Comparison of ENCODE assay signal across 1 cellular context in the genomic region with DNA sequence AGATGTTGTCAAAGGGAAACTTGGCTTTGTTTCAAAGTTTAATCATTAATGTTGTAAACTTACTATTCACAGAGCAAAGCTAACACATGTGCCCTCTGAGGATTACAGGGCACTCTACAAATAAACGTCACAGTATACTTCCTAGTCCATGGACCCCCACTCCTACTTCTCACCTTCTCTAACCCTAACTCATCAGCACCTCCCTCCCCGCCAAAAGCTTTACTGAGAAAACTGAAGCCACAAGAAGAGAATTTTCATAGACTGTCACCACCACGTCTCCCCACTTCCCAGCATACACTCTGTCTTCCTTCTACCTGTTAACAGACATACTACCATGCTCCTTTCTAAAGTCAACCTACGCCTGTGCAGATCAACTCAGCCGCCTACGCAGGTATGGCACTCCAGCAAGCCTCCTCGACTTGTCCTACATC.
A peak's percentile ranks its signal among the peaks of the same experiment; 100 is the strongest.
TF ChIP-seq lines count a peak whose summit lies in the region.

No MANE protein-coding gene starts in this region.

TF ChIP-seq in HepG2, 621 proteins besides CTCF, POLR2A, EP300 and RAD21 (continued from another document):
- TF ChIP-seq, protein P1, sequence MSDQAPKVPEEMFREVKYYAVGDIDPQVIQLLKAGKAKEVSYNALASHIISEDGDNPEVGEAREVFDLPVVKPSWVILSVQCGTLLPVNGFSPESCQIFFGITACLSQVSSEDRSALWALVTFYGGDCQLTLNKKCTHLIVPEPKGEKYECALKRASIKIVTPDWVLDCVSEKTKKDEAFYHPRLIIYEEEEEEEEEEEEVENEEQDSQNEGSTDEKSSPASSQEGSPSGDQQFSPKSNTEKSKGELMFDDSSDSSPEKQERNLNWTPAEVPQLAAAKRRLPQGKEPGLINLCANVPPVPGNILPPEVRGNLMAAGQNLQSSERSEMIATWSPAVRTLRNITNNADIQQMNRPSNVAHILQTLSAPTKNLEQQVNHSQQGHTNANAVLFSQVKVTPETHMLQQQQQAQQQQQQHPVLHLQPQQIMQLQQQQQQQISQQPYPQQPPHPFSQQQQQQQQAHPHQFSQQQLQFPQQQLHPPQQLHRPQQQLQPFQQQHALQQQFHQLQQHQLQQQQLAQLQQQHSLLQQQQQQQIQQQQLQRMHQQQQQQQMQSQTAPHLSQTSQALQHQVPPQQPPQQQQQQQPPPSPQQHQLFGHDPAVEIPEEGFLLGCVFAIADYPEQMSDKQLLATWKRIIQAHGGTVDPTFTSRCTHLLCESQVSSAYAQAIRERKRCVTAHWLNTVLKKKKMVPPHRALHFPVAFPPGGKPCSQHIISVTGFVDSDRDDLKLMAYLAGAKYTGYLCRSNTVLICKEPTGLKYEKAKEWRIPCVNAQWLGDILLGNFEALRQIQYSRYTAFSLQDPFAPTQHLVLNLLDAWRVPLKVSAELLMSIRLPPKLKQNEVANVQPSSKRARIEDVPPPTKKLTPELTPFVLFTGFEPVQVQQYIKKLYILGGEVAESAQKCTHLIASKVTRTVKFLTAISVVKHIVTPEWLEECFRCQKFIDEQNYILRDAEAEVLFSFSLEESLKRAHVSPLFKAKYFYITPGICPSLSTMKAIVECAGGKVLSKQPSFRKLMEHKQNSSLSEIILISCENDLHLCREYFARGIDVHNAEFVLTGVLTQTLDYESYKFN (CRISPR knock-in tag; conservative IDR thresholded peaks at IDR 0.05), result peak; percentile 33; the same call in 1 of the 2 replicates
- TF ChIP-seq ZNF766 (CRISPR knock-in tag; IDR thresholded peaks at IDR 0.05; ENCODE audit: borderline replicate concordance) (no peak), MBNL3 (CRISPR knock-in tag; conservative IDR thresholded peaks at IDR 0.05) (no peak), DR1 (CRISPR knock-in tag; IDR thresholded peaks at IDR 0.05) (no peak), JUNB (CRISPR knock-in tag; IDR thresholded peaks at IDR 0.05; ENCODE audit: borderline replicate concordance) (no peak)
